9 cellular contexts compared by ENCODE assay signal in genomic region chr19:41324231-41324702, GRCh38. TPM values are rescaled to one million over a fixed set of nuclear protein-coding genes. Genes with fewer than 3 reads are reported as not detected.
DNase-seq lines count a peak whose midpoint lies in the region; ATAC-seq, FAIRE-seq and TF ChIP-seq lines count a peak whose summit lies in the region.
"Had no signal": no experiment of that assay in that cellular context is flagged by ENCODE, and none has a peak within 500 bp of the region (broad histone marks: within the 10 kb centered on the region; RNA-seq: fewer than 3 reads in every experiment).

No MANE protein-coding gene starts in this region.

- H4K20me1 ChIP-seq in DOHH2 (ENCODE audit: control insufficient read depth, insufficient read depth, low read depth, low read length) (0 out of 2 replicates have a peak, but pooled peaks cover 4% of the 10 kb centered on the region), endothelial cell of umbilical vein (replicated peaks; ENCODE audit: control insufficient read depth, extremely low read depth, insufficient read depth, low read length) (no peaks in the 10 kb centered on the region)

- peak overlapping the region; percentile 93 for H3K9ac ChIP-seq in endothelial cell of umbilical vein (replicated peaks; ENCODE audit: extremely low read depth, insufficient read depth, low read length)

- H3K27ac ChIP-seq in DOHH2 (ENCODE audit: low read depth, low read length) (peak overlapping the region; percentile 96; the same call in 1 of the 2 replicates), Panc1 (ENCODE audit: low read length) (peak overlapping the region; percentile 71), endothelial cell of umbilical vein (ENCODE audit: insufficient read depth, low read depth, low read length) (peak overlapping the region; percentile 100)

- peak; percentile 54 for FAIRE-seq in endothelial cell of umbilical vein (lab: Jason Lieb, UNC)

- intact Hi-C loops in Panc1 (cut with micrococcal nuclease; ENCODE audit: unreplicated experiment) = no loop called here
- intact Hi-C loops in endothelial cell of umbilical vein (cut with micrococcal nuclease) = loop anchor here (5.0 kb wide), 2 partner anchors 102 to 248 kb away; no protein-coding TSS in a partner anchor

- peak; percentile 33 for TF ChIP-seq POLR2A in endothelial cell of umbilical vein (IDR thresholded peaks at IDR 0.05; ENCODE audit: low read depth, low read length)

- H3K4me2 ChIP-seq in DOHH2 (ENCODE audit: low read length) (no peak overlapping the region), endothelial cell of umbilical vein (ENCODE audit: insufficient read depth, low read length) (peak overlapping the region; percentile 1)

- H3K9me1 ChIP-seq in endothelial cell of umbilical vein (replicated peaks; ENCODE audit: control insufficient read depth, extremely low read depth, insufficient read depth, low read length) = no peaks in the 10 kb centered on the region

- no peaks in the 10 kb centered on the region for H3K9me2 ChIP-seq in DOHH2 (replicated peaks; ENCODE audit: control insufficient read depth, low read length)

- peaks cover 52% of the 10 kb centered on the region for H3K4me1 ChIP-seq in DOHH2 (ENCODE audit: control insufficient read depth, low read length)
- H3K4me1 ChIP-seq in Panc1 (ENCODE audit: control insufficient read depth, insufficient read depth, low read length) = peaks cover 51% of the 10 kb centered on the region
- peaks cover 71% of the 10 kb centered on the region for H3K4me1 ChIP-seq in endothelial cell of umbilical vein (ENCODE audit: control insufficient read depth, extremely low read depth, insufficient read depth, low read length)

- peaks cover 42% of the 10 kb centered on the region for H3F3A ChIP-seq in DOHH2 (ENCODE audit: control insufficient read depth, insufficient read depth)

- H2AFZ ChIP-seq in endothelial cell of umbilical vein (ENCODE audit: low read depth, low read length) = no peak overlapping the region

- TF ChIP-seq CTCF in DOHH2 (IDR thresholded peaks at IDR 0.05; ENCODE audit: low read depth, low read length, poor library complexity, severe bottlenecking) = no peak
- no peak for TF ChIP-seq CTCF in Panc1 (IDR thresholded peaks at IDR 0.05)
- no peak for TF ChIP-seq CTCF in endothelial cell of umbilical vein (IDR thresholded peaks at IDR 0.05; ENCODE audit: extremely low read depth in 1 of 2, insufficient read depth in 1 of 2, low read depth in 1 of 2, low read length in 2 of 2)

- no peak for DNase-seq in Panc1 (ENCODE audit: low read depth, low spot score)
- DNase-seq in endothelial cell of umbilical vein (ENCODE audit: low read depth, low spot score) = no peak
- DNase-seq in pons (ENCODE audit: low spot score) = peak; percentile 53
- DNase-seq in midbrain (lab: John Stamatoyannopoulos, UW) = no peak
- DNase-seq in cerebellum (ENCODE audit: low spot score) = no peak
- DNase-seq: NCI-H510A treated with DMSO at 0.1 percent for 48 hours had no signal

- no peaks in the 10 kb centered on the region for H3K9me3 ChIP-seq in DOHH2 (ENCODE audit: control insufficient read depth, insufficient read depth, low read length)
- H3K9me3 ChIP-seq in Panc1 (ENCODE audit: control insufficient read depth, insufficient read depth, low read depth, low read length) = no peaks in the 10 kb centered on the region
- no peaks in the 10 kb centered on the region for H3K9me3 ChIP-seq in endothelial cell of umbilical vein (replicated peaks; ENCODE audit: control insufficient read depth, insufficient read depth, low read length)

- POLR2A ChIA-PET in Panc1 (lab: Charles Lee) = no interaction called here
- POLR2A ChIA-PET in endothelial cell of umbilical vein (lab: Charles Lee) = interaction anchor here (0.5 kb wide), 1 partner anchor 134 kb away, joined by 3 read pairs; no protein-coding TSS in a partner anchor

- TSS peak; percentile 73 for BruUV-seq in Panc1 (replicated peaks; lab: Mats Ljungman, UMichigan)
- TSS peak; percentile 61 for BruUV-seq in endothelial cell of umbilical vein (replicated peaks; lab: Mats Ljungman, UMichigan)

- H3K79me2 ChIP-seq in DOHH2 (ENCODE audit: control insufficient read depth, low read length) = peaks cover 20% of the 10 kb centered on the region
- peaks cover 9% of the 10 kb centered on the region for H3K79me2 ChIP-seq in endothelial cell of umbilical vein (ENCODE audit: control insufficient read depth, insufficient read depth, low read length)

- H3K36me3 ChIP-seq in DOHH2 (ENCODE audit: control insufficient read depth, low read length) (peaks cover 65% of the 10 kb centered on the region), Panc1 (ENCODE audit: control insufficient read depth, insufficient read depth, low read length) (no peaks in the 10 kb centered on the region), endothelial cell of umbilical vein (ENCODE audit: control insufficient read depth in 2 of 2, extremely low read depth in 1 of 2, insufficient read depth in 2 of 2, low read length in 2 of 2) (peaks cover 0 to 25% of the 10 kb centered on the region in 2 experiments)

- H3K4me3 ChIP-seq in DOHH2 (ENCODE audit: low read length) (no peak overlapping the region), Panc1 (ENCODE audit: low read depth in 2 of 2, low read length in 2 of 2) (no peak overlapping the region), endothelial cell of umbilical vein (replicated peaks in 1 of 3; ENCODE audit: insufficient read depth in 1 of 3, low read depth in 1 of 3, low read length in 3 of 3) (no peak overlapping the region)

- in situ Hi-C loops in Panc1 (cut with HindIII; ENCODE audit: low pct_unique_long_range_greater_than_20kb, low sequenced_read_pairs) = no loop called here

- dilution Hi-C loops in endothelial cell of umbilical vein (cut with MboI; ENCODE audit: extremely low pct_ligation_motif_present, low sequenced_read_pairs) = no loop called here

- CTCF ChIA-PET in Panc1 (lab: Charles Lee) = no interaction called here
- CTCF ChIA-PET in endothelial cell of umbilical vein (lab: Charles Lee) = interaction anchor here (0.7 to 3.9 kb wide), 5 partner anchors 28 to 239 kb away, joined by 3 to 40 read pairs (median 4); partner anchors contain the start of genes B9D2 and TGFB1

- H3K27me3 ChIP-seq in DOHH2 (ENCODE audit: control insufficient read depth, low read length) (no peaks in the 10 kb centered on the region), Panc1 (ENCODE audit: control insufficient read depth, insufficient read depth, low read length) (no peaks in the 10 kb centered on the region), endothelial cell of umbilical vein (ENCODE audit: control insufficient read depth in 2 of 2, insufficient read depth in 2 of 2, low read length in 2 of 2) (no peaks in the 10 kb centered on the region)

- ATAC-seq in Panc1 (0 out of 2 replicates have a peak, but pooled peaks have one; percentile 0), GM21723 (IDR thresholded peaks at IDR 0.05; ENCODE audit: unreplicated experiment) (no peak), HG02623 (IDR thresholded peaks at IDR 0.05; ENCODE audit: unreplicated experiment) (no peak)

RNA-seq across cellular contexts. Expression of gene CCDC97, which starts 14.3 kb away (rescaled TPM):
- total RNA-seq in Panc1 (2021; ENCODE audit: unreplicated experiment) (25.5 TPM), endothelial cell of umbilical vein (24.2 and 27.2 TPM in 2 replicates), cerebellum (8.3 TPM)
- polyA plus RNA-seq in Panc1 (2012; ENCODE audit: insufficient read length) = 23.1 TPM
- 19.7 and 20.7 TPM in 2 replicates for polyA plus RNA-seq in endothelial cell of umbilical vein
- polyA plus RNA-seq in endothelial cell of umbilical vein (2011; cell fraction: cytosol; rRNA removed) = 11.1 and 12.9 TPM in 2 replicates
- polyA plus RNA-seq in endothelial cell of umbilical vein (2011; cell fraction: nucleus; rRNA removed) = 13.2 TPM in 2 replicates
- 16.7 and 18.4 TPM in 2 replicates for polyA plus RNA-seq in endothelial cell of umbilical vein (2012)
- 16.3 and 20.4 TPM in 2 replicates for polyA minus RNA-seq in endothelial cell of umbilical vein
- polyA minus RNA-seq in endothelial cell of umbilical vein (2011; cell fraction: cytosol; rRNA and poly(A)+ RNA removed) = 7.8 TPM
- 13.1 and 19.1 TPM in 2 replicates for polyA minus RNA-seq in endothelial cell of umbilical vein (2011; cell fraction: nucleus; rRNA and poly(A)+ RNA removed)

RNA-seq across cellular contexts. Expression of gene TGFB1, which starts 29.5 kb away (rescaled TPM):
- total RNA-seq in Panc1 (2021; ENCODE audit: unreplicated experiment) = 42.6 TPM
- polyA plus RNA-seq in Panc1 (2012; ENCODE audit: insufficient read length) = 57.9 TPM
- total RNA-seq in endothelial cell of umbilical vein = 250 and 294 TPM in 2 replicates
- polyA plus RNA-seq in endothelial cell of umbilical vein = 57.7 and 64.4 TPM in 2 replicates
- 45.5 and 55.4 TPM in 2 replicates for polyA plus RNA-seq in endothelial cell of umbilical vein (2011; cell fraction: cytosol; rRNA removed)
- 60.3 and 98.2 TPM in 2 replicates for polyA plus RNA-seq in endothelial cell of umbilical vein (2011; cell fraction: nucleus; rRNA removed)
- 156 and 226 TPM in 2 replicates for polyA plus RNA-seq in endothelial cell of umbilical vein (2012)
- polyA minus RNA-seq in endothelial cell of umbilical vein = 39.1 and 71.3 TPM in 2 replicates
- 4.2 TPM for polyA minus RNA-seq in endothelial cell of umbilical vein (2011; cell fraction: cytosol; rRNA and poly(A)+ RNA removed)
- polyA minus RNA-seq in endothelial cell of umbilical vein (2011; cell fraction: nucleus; rRNA and poly(A)+ RNA removed) = 35.5 and 47.3 TPM in 2 replicates
- 1.7 TPM for total RNA-seq in cerebellum

RNA-seq across cellular contexts. Expression of gene B9D2, which starts 39.7 kb away (rescaled TPM):
- total RNA-seq in Panc1 (2021; ENCODE audit: unreplicated experiment) (7.1 TPM), endothelial cell of umbilical vein (12.2 and 13.6 TPM in 2 replicates), cerebellum (2.4 TPM)
- polyA plus RNA-seq in Panc1 (2012; ENCODE audit: insufficient read length) = 9.8 TPM
- 23.9 and 28.4 TPM in 2 replicates for polyA plus RNA-seq in endothelial cell of umbilical vein
- polyA plus RNA-seq in endothelial cell of umbilical vein (2011; cell fraction: cytosol; rRNA removed) = 14.7 and 16.7 TPM in 2 replicates
- 8.2 and 9.1 TPM in 2 replicates for polyA plus RNA-seq in endothelial cell of umbilical vein (2011; cell fraction: nucleus; rRNA removed)
- 8.9 and 13.5 TPM in 2 replicates for polyA plus RNA-seq in endothelial cell of umbilical vein (2012)
- 3.0 and 3.8 TPM in 2 replicates for polyA minus RNA-seq in endothelial cell of umbilical vein
- polyA minus RNA-seq in endothelial cell of umbilical vein (2011; cell fraction: cytosol; rRNA and poly(A)+ RNA removed) = 2.3 TPM
- 2.4 and 2.6 TPM in 2 replicates for polyA minus RNA-seq in endothelial cell of umbilical vein (2011; cell fraction: nucleus; rRNA and poly(A)+ RNA removed)

RNA-seq across cellular contexts. Expression of gene TMEM91, which starts 52.1 kb away (rescaled TPM):
- total RNA-seq in Panc1 (2021; ENCODE audit: unreplicated experiment) (4.4 TPM), endothelial cell of umbilical vein (13.2 and 15.8 TPM in 2 replicates), cerebellum (5.6 TPM)
- polyA plus RNA-seq in Panc1 (2012; ENCODE audit: insufficient read length) = 4.3 TPM
- polyA plus RNA-seq in endothelial cell of umbilical vein = 9.0 and 12.0 TPM in 2 replicates
- polyA plus RNA-seq in endothelial cell of umbilical vein (2011; cell fraction: cytosol; rRNA removed) = 6.5 and 6.9 TPM in 2 replicates
- polyA plus RNA-seq in endothelial cell of umbilical vein (2011; cell fraction: nucleus; rRNA removed) = 23.0 and 25.8 TPM in 2 replicates
- 9.3 and 18.2 TPM in 2 replicates for polyA plus RNA-seq in endothelial cell of umbilical vein (2012)
- 5.6 and 11.3 TPM in 2 replicates for polyA minus RNA-seq in endothelial cell of umbilical vein
- polyA minus RNA-seq in endothelial cell of umbilical vein (2011; cell fraction: cytosol; rRNA and poly(A)+ RNA removed) = not detected
- polyA minus RNA-seq in endothelial cell of umbilical vein (2011; cell fraction: nucleus; rRNA and poly(A)+ RNA removed) = 10.9 and 15.4 TPM in 2 replicates

Comparison
In these comparisons a context has a peak if more than half of its experiments do, and no peak if none do; other contexts are left out.
1. RNA of gene TGFB1, which starts 29.5 kb away (total RNA-seq): 250 to 294 TPM in endothelial cell of umbilical vein and 42.6 TPM in Panc1 (single experiment); 1.7 TPM in cerebellum (single experiment); every median in the first group is over 10 times any median in the second.
2. Peak in every context shown above with its lines, with median percentiles within 50 percentile points of each other: H3K27ac ChIP-seq.